ENCODE assay signal across 18 cellular contexts in the genomic region with DNA sequence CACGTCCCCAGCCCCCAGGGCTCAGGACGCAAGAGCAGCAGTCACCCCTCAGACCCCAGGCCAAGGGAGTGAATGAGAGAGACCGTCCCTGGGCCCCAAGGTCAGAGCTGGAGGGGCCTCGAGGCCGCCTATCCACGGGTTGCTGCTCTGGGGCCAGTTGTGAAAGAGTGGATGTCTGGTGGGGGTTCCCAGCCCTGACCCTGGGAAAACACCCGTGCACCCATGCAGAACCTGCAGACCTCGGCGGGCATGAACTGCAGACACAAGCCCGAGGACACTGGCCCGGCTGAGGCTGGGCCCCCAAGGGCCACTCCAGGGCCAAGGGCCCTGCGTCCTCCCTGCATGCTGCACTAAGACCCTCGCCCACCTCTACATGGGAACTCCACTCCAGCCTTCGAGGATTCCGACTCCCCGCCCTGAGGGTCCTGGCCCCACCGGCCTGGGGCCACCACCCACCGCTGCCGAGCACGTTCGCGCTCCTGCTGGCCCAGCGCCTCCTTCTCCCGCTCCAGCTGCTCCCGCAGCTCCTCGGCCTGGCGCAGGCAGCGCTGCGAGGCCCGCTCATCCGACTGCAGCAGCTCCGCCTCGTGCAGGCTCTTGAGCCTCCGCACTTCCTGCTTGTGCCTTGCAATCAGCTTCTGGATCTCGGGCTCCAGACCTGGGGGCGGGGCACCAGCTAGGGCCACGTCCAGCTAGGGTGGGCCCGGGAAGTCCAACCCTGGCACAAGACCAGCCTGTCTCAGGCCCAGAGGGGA. TPM values are rescaled to one million over a fixed set of nuclear protein-coding genes. Genes with fewer than 3 reads are reported as not detected.
"Had no signal": no experiment of that assay in that cellular context is flagged by ENCODE, and none has a peak within 500 bp of the region (broad histone marks: within the 10 kb centered on the region; RNA-seq: fewer than 3 reads in every experiment).

No MANE protein-coding gene starts in this region.

- ATAC-seq: activated CD8-positive, alpha-beta T cell treated with anti-CD3 and anti-CD28 coated beads, Interleukin-2, amount 10 ng/mL, durations not matched to agents 7 days and 5 days; heart right ventricle; pancreas; stimulated activated naive CD8-positive, alpha-beta T cell treated with anti-CD3 and anti-CD28 coated beads, Interleukin-15, amount 100 ng/mL, for 72 hours had no signal

- H3K9me3 Mint-ChIP-seq: mesothelial cell of epicardium; neural progenitor cell; stimulated activated naive CD8-positive, alpha-beta T cell treated with anti-CD3 and anti-CD28 coated beads, Interleukin-15, amount 100 ng/mL, for 72 hours had no signal

- H3K4me3 Mint-ChIP-seq: activated CD8-positive, alpha-beta T cell treated with anti-CD3 and anti-CD28 coated beads, Interleukin-2, amount 10 ng/mL, durations not matched to agents 7 days and 5 days; mesothelial cell of epicardium; neural progenitor cell; stimulated activated naive CD8-positive, alpha-beta T cell treated with anti-CD3 and anti-CD28 coated beads, Interleukin-15, amount 100 ng/mL, for 72 hours had no signal

- H3K4me1 Mint-ChIP-seq: mesothelial cell of epicardium; neural progenitor cell; stimulated activated naive CD8-positive, alpha-beta T cell treated with anti-CD3 and anti-CD28 coated beads, Interleukin-15, amount 100 ng/mL, for 72 hours had no signal

- DNase-seq: activated CD8-positive, alpha-beta memory T cell treated with anti-CD3 and anti-CD28 coated beads, Interleukin-2, amount 50 U/mL, for 48 hours; activated CD8-positive, alpha-beta T cell treated with anti-CD3 and anti-CD28 coated beads, Interleukin-2, amount 10 ng/mL, durations not matched to agents 7 days and 5 days; activated naive CD4-positive, alpha-beta T cell; esophagus squamous epithelium; heart right ventricle; stimulated activated CD4-positive, alpha-beta T cell treated with anti-CD3 and anti-CD28 coated beads, Interleukin-4, amount 100 ng/mL, for 4 hours; stimulated activated naive CD8-positive, alpha-beta T cell treated with anti-CD3 and anti-CD28 coated beads, Interleukin-15, amount 100 ng/mL, for 72 hours had no signal

- H3K4me1 ChIP-seq: neural progenitor cell, pancreas, vagina had no signal

- H3K27me3 ChIP-seq: esophagus squamous epithelium, heart right ventricle, neural progenitor cell, pancreas, vagina had no signal

- H3K9me3 ChIP-seq: esophagus squamous epithelium, heart right ventricle, pancreas, thoracic aorta, vagina had no signal

- H3K36me3 Mint-ChIP-seq: mesothelial cell of epicardium had no signal

- H3K27ac Mint-ChIP-seq: activated CD8-positive, alpha-beta T cell treated with anti-CD3 and anti-CD28 coated beads, Interleukin-2, amount 10 ng/mL, durations not matched to agents 7 days and 5 days; mesothelial cell of epicardium; neural progenitor cell; stimulated activated naive CD8-positive, alpha-beta T cell treated with anti-CD3 and anti-CD28 coated beads, Interleukin-15, amount 100 ng/mL, for 72 hours had no signal

- H3K27ac ChIP-seq: esophagus squamous epithelium, heart right ventricle, neural progenitor cell, pancreas, skin epidermis, thoracic aorta, vagina had no signal

- H3K27me3 Mint-ChIP-seq: stimulated activated naive CD8-positive, alpha-beta T cell treated with anti-CD3 and anti-CD28 coated beads, Interleukin-15, amount 100 ng/mL, for 72 hours had no signal

- H3K4me3 ChIP-seq: esophagus squamous epithelium, heart right ventricle, neural progenitor cell, pancreas, skin epidermis, thoracic aorta, vagina had no signal

- H3K36me3 ChIP-seq: neural progenitor cell, pancreas had no signal

RNA-seq across cellular contexts. Expression of a gene that starts 28.3 kb away (rescaled TPM):
- total RNA-seq: activated CD8-positive, alpha-beta T cell treated with anti-CD3 and anti-CD28 coated beads, Interleukin-2, amount 10 ng/mL, durations not matched to agents 7 days and 5 days; astrocyte; esophagus squamous epithelium; frontal cortex; heart right ventricle; liver; renal cortical epithelial cell; T-helper 2 cell treated with Interferon-gamma antibody and Interleukin-4, amounts not matched to agents 100 ng/mL and 5 ng/mL, for 36 hours; thoracic aorta; vagina had no signal
- polyA plus RNA-seq: heart right ventricle, liver had no signal
